ENCODE assay signal across 2 cellular contexts in genomic region chr2:237904806-237905599, GRCh38.
TF ChIP-seq lines count a peak whose summit lies in the region.

No MANE protein-coding gene starts in this region.

TF ChIP-seq in liver, 16 proteins besides CTCF, POLR2A, EP300 and RAD21:
- TF ChIP-seq REST (IDR thresholded peaks at IDR 0.05) (no peak), NR2F2 (IDR thresholded peaks at IDR 0.05) (peak; percentile 57), HNF4A (conservative IDR thresholded peaks at IDR 0.05) (no peak), YY1 (IDR thresholded peaks at IDR 0.05) (no peak), SP1 (IDR thresholded peaks at IDR 0.05) (peak; percentile 53), FOXA1 (IDR thresholded peaks at IDR 0.05) (no peak), FOXA2 (IDR thresholded peaks at IDR 0.05) (no peak), MAX (IDR thresholded peaks at IDR 0.05) (no peak)
TF ChIP-seq in liver: peak in this region for 2.

TF ChIP-seq in HepG2, 621 proteins besides CTCF, POLR2A, EP300 and RAD21 (continued from another document):
- TF ChIP-seq AKNA (CRISPR knock-in tag; IDR thresholded peaks at IDR 0.05; ENCODE audit: borderline replicate concordance) (no peak), CBFB (CRISPR knock-in tag; IDR thresholded peaks at IDR 0.05) (no peak), CREB3 (CRISPR knock-in tag; IDR thresholded peaks at IDR 0.05) (no peak), TGIF2 (CRISPR knock-in tag; IDR thresholded peaks at IDR 0.05) (no peak), SETDB1 (CRISPR knock-in tag; IDR thresholded peaks at IDR 0.05; ENCODE audit: borderline replicate concordance) (no peak), TCF12 (IDR thresholded peaks at IDR 0.05) (no peak), TCF12 (CRISPR knock-in tag; IDR thresholded peaks at IDR 0.05) (no peak), CERS6 (CRISPR knock-in tag; IDR thresholded peaks at IDR 0.05) (no peak), GFI1 (CRISPR knock-in tag; IDR thresholded peaks at IDR 0.05; ENCODE audit: borderline replicate concordance) (no peak), GATAD1 (CRISPR knock-in tag; IDR thresholded peaks at IDR 0.05) (no peak)
